Comparison of ENCODE assay signal across 20 cellular contexts in the genomic region with DNA sequence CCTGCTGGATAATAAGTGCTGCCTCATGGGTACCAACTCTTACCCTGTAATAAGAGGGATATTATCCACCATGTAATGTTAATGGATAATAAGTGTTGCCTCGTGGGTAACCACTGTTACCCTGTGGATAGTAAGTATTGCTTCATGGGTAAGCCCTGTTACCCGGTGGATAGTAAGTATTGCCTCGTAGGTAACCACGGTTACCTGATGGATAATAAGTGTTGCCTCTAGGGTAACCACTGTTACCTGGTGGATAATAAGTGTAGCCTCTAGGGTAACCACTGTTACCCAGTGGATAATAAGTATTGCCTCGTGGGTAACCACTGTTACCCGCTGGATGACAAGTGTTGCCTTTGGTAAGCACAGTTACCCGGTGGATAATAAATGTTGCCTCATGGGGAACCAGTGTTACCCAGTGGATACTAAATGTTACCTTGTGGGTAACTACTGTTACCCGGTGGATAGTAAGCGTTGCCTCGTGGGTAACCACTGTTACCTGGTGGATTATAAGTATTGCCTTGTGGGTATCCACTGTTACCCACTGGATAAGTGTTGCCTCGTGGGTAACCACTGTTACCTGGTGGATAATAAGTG. TPM values are rescaled to one million over a fixed set of nuclear protein-coding genes. Genes with fewer than 3 reads are reported as not detected.
DNase-seq lines count a peak whose midpoint lies in the region; ATAC-seq and TF ChIP-seq lines count a peak whose summit lies in the region.
"Had no signal": no experiment of that assay in that cellular context is flagged by ENCODE, and none has a peak within 500 bp of the region (broad histone marks: within the 10 kb centered on the region; RNA-seq: fewer than 3 reads in every experiment).

No MANE protein-coding gene starts in this region.

- no peaks in the 10 kb centered on the region for H3K4me1 Mint-ChIP-seq in endodermal cell
- H3K4me1 Mint-ChIP-seq in CD4-positive, alpha-beta T cell (ENCODE audit: low read depth): no peaks in the 10 kb centered on the region
- H3K4me1 Mint-ChIP-seq: CD4-positive, CD25-positive, alpha-beta regulatory T cell; GM23338 had no signal

- H3K36me3 ChIP-seq in endodermal cell (ENCODE audit: control insufficient read depth, insufficient read depth, low read length): no peaks in the 10 kb centered on the region
- H3K36me3 ChIP-seq: BLaER1 treated with 17β-estradiol and CSF1 and Interleukin-3, amounts not matched to agents 10 nM and 100 nM had no signal

- DNase-seq in GM12865 (ENCODE audit: low read depth): peak; percentile 84
- no peak for DNase-seq in endodermal cell
- DNase-seq in GF-D8 (lab: John Stamatoyannopoulos, UW): no peak
- no peak for DNase-seq in DMS53 treated with DMSO at 0.1 percent for 48 hours (lab: John Stamatoyannopoulos, UW; ENCODE audit: unreplicated experiment)
- no peak for DNase-seq in CD4-positive, alpha-beta T cell
- no peak for DNase-seq in SW 1271 (lab: John Stamatoyannopoulos, UW)
- DNase-seq: ACHN; Calu3; CD4-positive, CD25-positive, alpha-beta regulatory T cell; DMS 273 treated with DMSO at 0.1 percent for 48 hours; DMS79 treated with DMSO at 0.1 percent for 48 hours; EL; H7; Karpas-422 had no signal

- TF ChIP-seq CTCF in GM12865 (IDR thresholded peaks at IDR 0.05; ENCODE audit: insufficient read depth, low read depth, low read length, missing control alignments) (no peak), endodermal cell (conservative IDR thresholded peaks at IDR 0.05) (no peak)
- no peak for TF ChIP-seq CTCF in CD4-positive, alpha-beta T cell (IDR thresholded peaks at IDR 0.05)

- H3K27ac Mint-ChIP-seq in endodermal cell: no peak overlapping the region
- H3K27ac Mint-ChIP-seq in CD4-positive, alpha-beta T cell: no peak overlapping the region
- H3K27ac Mint-ChIP-seq: CD4-positive, CD25-positive, alpha-beta regulatory T cell; GM23338 had no signal

- 90 to 93% methylated on average over 8 to 11 of the region's 11 CpGs for WGBS in endodermal cell (ENCODE audit: insufficient coverage in 1 of 2, insufficient read length in 1 of 2), 2 experiments

- no peak overlapping the region for H3K4me3 ChIP-seq in GM12865 (ENCODE audit: low read depth, low read length)
- H3K4me3 ChIP-seq in endodermal cell (ENCODE audit: low read length): peak overlapping the region; percentile 18
- H3K4me3 ChIP-seq: BLaER1 treated with 17β-estradiol and CSF1 and Interleukin-3, amounts not matched to agents 10 nM and 100 nM; GM23338; K562 had no signal

- ATAC-seq in GM18868 (IDR thresholded peaks at IDR 0.05; ENCODE audit: unreplicated experiment) (peak; percentile 15), HG03175 (IDR thresholded peaks at IDR 0.05; ENCODE audit: unreplicated experiment) (peak; percentile 27)
- no peak for ATAC-seq in CD4-positive, alpha-beta T cell (ENCODE audit: poor library complexity)
- ATAC-seq: GM23338, K562 had no signal

- peaks cover 95% of the 10 kb centered on the region for H3K9me3 ChIP-seq in endodermal cell (ENCODE audit: control insufficient read depth, low read length)
- no peaks in the 10 kb centered on the region for H3K9me3 ChIP-seq in CD4-positive, alpha-beta T cell (ENCODE audit: control insufficient read depth, low read length)

- H3K36me3 Mint-ChIP-seq in endodermal cell (ENCODE audit: low read depth): no peaks in the 10 kb centered on the region
- H3K36me3 Mint-ChIP-seq in CD4-positive, alpha-beta T cell (ENCODE audit: low read depth): no peaks in the 10 kb centered on the region
- H3K36me3 Mint-ChIP-seq: CD4-positive, CD25-positive, alpha-beta regulatory T cell had no signal

- H3K27me3 ChIP-seq in endodermal cell (ENCODE audit: control insufficient read depth, insufficient read depth, low read length, poor library complexity, severe bottlenecking): no peaks in the 10 kb centered on the region
- H3K27me3 ChIP-seq in CD4-positive, alpha-beta T cell (ENCODE audit: control insufficient read depth, insufficient read depth, low read length): no peaks in the 10 kb centered on the region
- H3K27me3 ChIP-seq: BLaER1 treated with 17β-estradiol and CSF1 and Interleukin-3, amounts not matched to agents 10 nM and 100 nM had no signal

- POLR2A ChIA-PET in CD4-positive, alpha-beta T cell (lab: Charles Lee): no interaction called here

- H3K4me3 Mint-ChIP-seq in endodermal cell: no peak overlapping the region
- H3K4me3 Mint-ChIP-seq in CD4-positive, alpha-beta T cell: no peak overlapping the region
- H3K4me3 Mint-ChIP-seq: CD4-positive, CD25-positive, alpha-beta regulatory T cell; GM23338 had no signal

- CTCF ChIA-PET in CD4-positive, alpha-beta T cell (lab: Charles Lee): no interaction called here

- H3K27ac ChIP-seq in endodermal cell (ENCODE audit: low read depth, low read length): no peak overlapping the region
- no peak overlapping the region for H3K27ac ChIP-seq in CD4-positive, alpha-beta T cell (ENCODE audit: low read depth, low read length)
- H3K27ac ChIP-seq: BLaER1 treated with 17β-estradiol and CSF1 and Interleukin-3, amounts not matched to agents 10 nM and 100 nM had no signal

- H3K27me3 Mint-ChIP-seq in endodermal cell (ENCODE audit: insufficient read depth): no peaks in the 10 kb centered on the region
- H3K27me3 Mint-ChIP-seq in CD4-positive, alpha-beta T cell: no peaks in the 10 kb centered on the region
- H3K27me3 Mint-ChIP-seq: CD4-positive, CD25-positive, alpha-beta regulatory T cell had no signal

- no peak overlapping the region for H3K9ac ChIP-seq in endodermal cell (ENCODE audit: extremely low read depth, low read length, poor library complexity, severe bottlenecking)
- H3K9ac ChIP-seq: BLaER1 treated with 17β-estradiol and CSF1 and Interleukin-3, amounts not matched to agents 10 nM and 100 nM had no signal

- peaks cover 94% of the 10 kb centered on the region for H3K9me3 Mint-ChIP-seq in endodermal cell
- peaks cover 4% of the 10 kb centered on the region for H3K9me3 Mint-ChIP-seq in CD4-positive, alpha-beta T cell

- intact Hi-C loops in CD4-positive, alpha-beta T cell (cut with DNase I, micrococcal nuclease): loop anchor here in 1 of 2 experiments (5.0 kb wide), 1 partner anchor 272 kb away; no protein-coding TSS in a partner anchor

- H3K4me1 ChIP-seq in endodermal cell (ENCODE audit: control insufficient read depth, insufficient read depth, low read length): no peaks in the 10 kb centered on the region
- H3K4me1 ChIP-seq: BLaER1 treated with 17β-estradiol and CSF1 and Interleukin-3, amounts not matched to agents 10 nM and 100 nM had no signal

RNA-seq across cellular contexts. Expression of a gene that starts 18.6 kb away (rescaled TPM):
- total RNA-seq in endodermal cell: not detected
- polyA plus RNA-seq in endodermal cell (2013, experiment 1 of 2): not detected
- polyA plus RNA-seq in endodermal cell (2013, experiment 2 of 2): not detected
- not detected for total RNA-seq in CD4-positive, alpha-beta T cell
- total RNA-seq: A172; Calu3; CD4-positive, CD25-positive, alpha-beta regulatory T cell; GM23338; H7; K562 had no signal
- polyA plus RNA-seq: CD4-positive, CD25-positive, alpha-beta regulatory T cell; GM23338; K562 had no signal

RNA-seq across cellular contexts. Expression of a gene that starts 54.5 kb away (rescaled TPM):
- total RNA-seq in endodermal cell: not detected
- not detected for polyA plus RNA-seq in endodermal cell (2013, experiment 1 of 2)
- polyA plus RNA-seq in endodermal cell (2013, experiment 2 of 2): not detected
- total RNA-seq in CD4-positive, alpha-beta T cell: not detected
- total RNA-seq: A172; Calu3; CD4-positive, CD25-positive, alpha-beta regulatory T cell; GM23338; H7; K562 had no signal
- polyA plus RNA-seq: CD4-positive, CD25-positive, alpha-beta regulatory T cell; GM23338; K562 had no signal
